ENCODE assay signal across 1 cellular context in the genomic region with DNA sequence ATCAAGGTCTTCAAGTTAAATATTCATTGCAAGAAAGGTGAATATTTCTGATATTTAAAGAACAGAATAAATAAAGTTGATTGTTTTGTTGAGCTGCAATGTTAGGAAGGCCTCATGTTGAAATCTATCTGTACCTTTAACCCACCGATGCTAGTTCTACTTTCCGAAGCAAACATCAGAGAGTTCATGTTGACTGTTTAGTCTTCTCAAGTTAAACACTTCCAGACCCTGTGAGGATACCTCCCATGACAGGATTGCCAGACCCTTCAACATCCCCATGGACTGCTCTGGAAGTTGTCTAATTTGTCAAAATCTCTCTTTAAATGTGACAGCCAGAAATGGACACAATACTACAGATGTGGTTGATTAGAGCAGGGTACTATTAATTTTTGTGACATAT.
TF ChIP-seq lines count a peak whose summit lies in the region.

No MANE protein-coding gene starts in this region.

TF ChIP-seq in HepG2, 621 proteins besides CTCF, POLR2A, EP300 and RAD21 (continued from another document and continues in another):
- TF ChIP-seq RERE (CRISPR knock-in tag; IDR thresholded peaks at IDR 0.05; ENCODE audit: low read depth) (0 out of 2 replicates have a peak, but pooled peaks have one; percentile 38), CENPT (CRISPR knock-in tag; IDR thresholded peaks at IDR 0.05; ENCODE audit: low read depth) (no peak), ZKSCAN5 (CRISPR knock-in tag; IDR thresholded peaks at IDR 0.05) (no peak), POGZ (CRISPR knock-in tag; IDR thresholded peaks at IDR 0.05) (peak; percentile 86), ZNF34 (CRISPR knock-in tag; IDR thresholded peaks at IDR 0.05; ENCODE audit: borderline replicate concordance) (no peak), MXI1 (IDR thresholded peaks at IDR 0.05; ENCODE audit: borderline replicate concordance, low read depth, low read length) (peak; percentile 21; the same call in 1 of the 3 replicates), RARA (CRISPR knock-in tag; IDR thresholded peaks at IDR 0.05) (peak; percentile 78), ZFY (CRISPR knock-in tag; IDR thresholded peaks at IDR 0.05) (no peak; the same call in 1 of the 2 replicates), NR2F2 (IDR thresholded peaks at IDR 0.05; ENCODE audit: borderline replicate concordance, low read depth) (peak; percentile 36; the same call in 1 of the 2 replicates), BATF2 (CRISPR knock-in tag; IDR thresholded peaks at IDR 0.05) (no peak), PRMT3 (CRISPR knock-in tag; IDR thresholded peaks at IDR 0.05; ENCODE audit: borderline replicate concordance, low read depth) (no peak), BCL6 (CRISPR knock-in tag; IDR thresholded peaks at IDR 0.05) (peak; percentile 74; the same call in 1 of the 2 replicates), ZNF678 (CRISPR knock-in tag; IDR thresholded peaks at IDR 0.05) (no peak), RCOR2 (CRISPR knock-in tag; IDR thresholded peaks at IDR 0.05) (no peak), BCLAF1 (IDR thresholded peaks at IDR 0.05) (no peak), ZNF772 (CRISPR knock-in tag; IDR thresholded peaks at IDR 0.05) (peak; percentile 39; the same call in 1 of the 2 replicates), ZNF878 (CRISPR knock-in tag; IDR thresholded peaks at IDR 0.05) (no peak), HNF4G (IDR thresholded peaks at IDR 0.05; ENCODE audit: borderline replicate concordance, low read depth, low read length) (peak; percentile 62; the same call in 1 of the 2 replicates), HNF4G (CRISPR knock-in tag; IDR thresholded peaks at IDR 0.05; ENCODE audit: borderline replicate concordance, low read depth) (no peak), ZNF816 (CRISPR knock-in tag; IDR thresholded peaks at IDR 0.05; ENCODE audit: borderline replicate concordance) (no peak), NFYC (CRISPR knock-in tag; IDR thresholded peaks at IDR 0.05) (no peak), KDM6A (CRISPR knock-in tag; IDR thresholded peaks at IDR 0.05; ENCODE audit: low read depth) (peak; percentile 55; the same call in 1 of the 2 replicates), MED13 (CRISPR knock-in tag; IDR thresholded peaks at IDR 0.05) (peak; percentile 79; the same call in 1 of the 2 replicates), RBFOX2 (IDR thresholded peaks at IDR 0.05; ENCODE audit: low read depth, low read length) (peak; percentile 45), EHMT2 (IDR thresholded peaks at IDR 0.05; ENCODE audit: borderline replicate concordance, low read depth, low read length) (no peak), TAF1 (CRISPR knock-in tag; IDR thresholded peaks at IDR 0.05) (0 out of 2 replicates have a peak, but pooled peaks have one; percentile 26), HMG20A (CRISPR knock-in tag; IDR thresholded peaks at IDR 0.05; ENCODE audit: borderline replicate concordance) (no peak; the same call in 1 of the 2 replicates), KMT2B (CRISPR knock-in tag; IDR thresholded peaks at IDR 0.05) (no peak), ATM (IDR thresholded peaks at IDR 0.05; ENCODE audit: borderline replicate concordance) (no peak), ZHX1 (CRISPR knock-in tag; IDR thresholded peaks at IDR 0.05; ENCODE audit: low read depth) (no peak), SRY (CRISPR knock-in tag; IDR thresholded peaks at IDR 0.05) (no peak; the same call in 1 of the 2 replicates)
- TF ChIP-seq, protein P1, sequence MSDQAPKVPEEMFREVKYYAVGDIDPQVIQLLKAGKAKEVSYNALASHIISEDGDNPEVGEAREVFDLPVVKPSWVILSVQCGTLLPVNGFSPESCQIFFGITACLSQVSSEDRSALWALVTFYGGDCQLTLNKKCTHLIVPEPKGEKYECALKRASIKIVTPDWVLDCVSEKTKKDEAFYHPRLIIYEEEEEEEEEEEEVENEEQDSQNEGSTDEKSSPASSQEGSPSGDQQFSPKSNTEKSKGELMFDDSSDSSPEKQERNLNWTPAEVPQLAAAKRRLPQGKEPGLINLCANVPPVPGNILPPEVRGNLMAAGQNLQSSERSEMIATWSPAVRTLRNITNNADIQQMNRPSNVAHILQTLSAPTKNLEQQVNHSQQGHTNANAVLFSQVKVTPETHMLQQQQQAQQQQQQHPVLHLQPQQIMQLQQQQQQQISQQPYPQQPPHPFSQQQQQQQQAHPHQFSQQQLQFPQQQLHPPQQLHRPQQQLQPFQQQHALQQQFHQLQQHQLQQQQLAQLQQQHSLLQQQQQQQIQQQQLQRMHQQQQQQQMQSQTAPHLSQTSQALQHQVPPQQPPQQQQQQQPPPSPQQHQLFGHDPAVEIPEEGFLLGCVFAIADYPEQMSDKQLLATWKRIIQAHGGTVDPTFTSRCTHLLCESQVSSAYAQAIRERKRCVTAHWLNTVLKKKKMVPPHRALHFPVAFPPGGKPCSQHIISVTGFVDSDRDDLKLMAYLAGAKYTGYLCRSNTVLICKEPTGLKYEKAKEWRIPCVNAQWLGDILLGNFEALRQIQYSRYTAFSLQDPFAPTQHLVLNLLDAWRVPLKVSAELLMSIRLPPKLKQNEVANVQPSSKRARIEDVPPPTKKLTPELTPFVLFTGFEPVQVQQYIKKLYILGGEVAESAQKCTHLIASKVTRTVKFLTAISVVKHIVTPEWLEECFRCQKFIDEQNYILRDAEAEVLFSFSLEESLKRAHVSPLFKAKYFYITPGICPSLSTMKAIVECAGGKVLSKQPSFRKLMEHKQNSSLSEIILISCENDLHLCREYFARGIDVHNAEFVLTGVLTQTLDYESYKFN (CRISPR knock-in tag; conservative IDR thresholded peaks at IDR 0.05): peak; percentile 89
- TF ChIP-seq, protein P2, sequence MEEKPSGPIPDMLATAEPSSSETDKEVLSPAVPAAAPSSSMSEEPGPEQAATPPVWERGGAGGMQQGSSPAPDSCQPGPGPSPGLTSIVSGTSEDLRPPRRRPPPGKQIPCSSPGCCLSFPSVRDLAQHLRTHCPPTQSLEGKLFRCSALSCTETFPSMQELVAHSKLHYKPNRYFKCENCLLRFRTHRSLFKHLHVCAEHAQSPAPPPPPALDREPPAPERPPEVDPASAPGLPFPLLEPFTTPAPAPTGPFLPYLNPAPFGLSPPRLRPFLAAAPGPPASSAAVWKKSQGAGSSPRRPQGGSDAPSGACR (CRISPR knock-in tag; IDR thresholded peaks at IDR 0.05): 0 out of 2 replicates have a peak, but pooled peaks have one; percentile 29
- TF ChIP-seq, protein P3, sequence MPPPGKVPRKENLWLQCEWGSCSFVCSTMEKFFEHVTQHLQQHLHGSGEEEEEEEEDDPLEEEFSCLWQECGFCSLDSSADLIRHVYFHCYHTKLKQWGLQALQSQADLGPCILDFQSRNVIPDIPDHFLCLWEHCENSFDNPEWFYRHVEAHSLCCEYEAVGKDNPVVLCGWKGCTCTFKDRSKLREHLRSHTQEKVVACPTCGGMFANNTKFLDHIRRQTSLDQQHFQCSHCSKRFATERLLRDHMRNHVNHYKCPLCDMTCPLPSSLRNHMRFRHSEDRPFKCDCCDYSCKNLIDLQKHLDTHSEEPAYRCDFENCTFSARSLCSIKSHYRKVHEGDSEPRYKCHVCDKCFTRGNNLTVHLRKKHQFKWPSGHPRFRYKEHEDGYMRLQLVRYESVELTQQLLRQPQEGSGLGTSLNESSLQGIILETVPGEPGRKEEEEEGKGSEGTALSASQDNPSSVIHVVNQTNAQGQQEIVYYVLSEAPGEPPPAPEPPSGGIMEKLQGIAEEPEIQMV (CRISPR knock-in tag; IDR thresholded peaks at IDR 0.05; ENCODE audit: low read depth): no peak
- TF ChIP-seq, protein P4, sequence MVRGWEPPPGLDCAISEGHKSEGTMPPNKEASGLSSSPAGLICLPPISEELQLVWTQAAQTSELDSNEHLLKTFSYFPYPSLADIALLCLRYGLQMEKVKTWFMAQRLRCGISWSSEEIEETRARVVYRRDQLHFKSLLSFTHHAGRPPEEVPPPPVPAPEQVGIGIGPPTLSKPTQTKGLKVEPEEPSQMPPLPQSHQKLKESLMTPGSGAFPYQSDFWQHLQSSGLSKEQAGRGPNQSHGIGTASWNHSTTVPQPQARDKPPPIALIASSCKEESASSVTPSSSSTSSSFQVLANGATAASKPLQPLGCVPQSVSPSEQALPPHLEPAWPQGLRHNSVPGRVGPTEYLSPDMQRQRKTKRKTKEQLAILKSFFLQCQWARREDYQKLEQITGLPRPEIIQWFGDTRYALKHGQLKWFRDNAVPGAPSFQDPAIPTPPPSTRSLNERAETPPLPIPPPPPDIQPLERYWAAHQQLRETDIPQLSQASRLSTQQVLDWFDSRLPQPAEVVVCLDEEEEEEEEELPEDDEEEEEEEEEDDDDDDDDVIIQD (CRISPR knock-in tag; IDR thresholded peaks at IDR 0.05; ENCODE audit: low read depth): peak; percentile 95
- TF ChIP-seq, protein P5, sequence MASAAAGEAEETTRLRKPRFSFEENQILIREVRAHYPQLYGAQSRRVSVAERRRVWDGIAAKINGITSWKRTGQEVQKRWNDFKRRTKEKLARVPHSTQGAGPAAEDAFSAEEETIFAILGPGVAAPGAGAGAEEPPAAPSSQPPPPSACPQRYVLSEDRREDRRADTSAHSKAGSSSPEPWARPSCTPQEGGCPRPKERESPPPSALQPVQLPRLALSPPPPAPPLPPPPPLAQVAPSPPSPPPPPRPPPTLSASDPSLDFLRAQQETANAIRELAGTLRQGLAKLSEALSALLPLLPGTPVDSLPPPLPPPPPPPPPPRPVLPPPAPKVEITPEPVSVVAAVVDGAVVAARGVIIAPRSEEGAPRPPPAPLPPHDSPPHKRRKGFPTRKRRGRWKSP (CRISPR knock-in tag; IDR thresholded peaks at IDR 0.05): peak; percentile 24; the same call in 1 of the 2 replicates
